ENCODE assay signal across 2 cellular contexts in the genomic region with DNA sequence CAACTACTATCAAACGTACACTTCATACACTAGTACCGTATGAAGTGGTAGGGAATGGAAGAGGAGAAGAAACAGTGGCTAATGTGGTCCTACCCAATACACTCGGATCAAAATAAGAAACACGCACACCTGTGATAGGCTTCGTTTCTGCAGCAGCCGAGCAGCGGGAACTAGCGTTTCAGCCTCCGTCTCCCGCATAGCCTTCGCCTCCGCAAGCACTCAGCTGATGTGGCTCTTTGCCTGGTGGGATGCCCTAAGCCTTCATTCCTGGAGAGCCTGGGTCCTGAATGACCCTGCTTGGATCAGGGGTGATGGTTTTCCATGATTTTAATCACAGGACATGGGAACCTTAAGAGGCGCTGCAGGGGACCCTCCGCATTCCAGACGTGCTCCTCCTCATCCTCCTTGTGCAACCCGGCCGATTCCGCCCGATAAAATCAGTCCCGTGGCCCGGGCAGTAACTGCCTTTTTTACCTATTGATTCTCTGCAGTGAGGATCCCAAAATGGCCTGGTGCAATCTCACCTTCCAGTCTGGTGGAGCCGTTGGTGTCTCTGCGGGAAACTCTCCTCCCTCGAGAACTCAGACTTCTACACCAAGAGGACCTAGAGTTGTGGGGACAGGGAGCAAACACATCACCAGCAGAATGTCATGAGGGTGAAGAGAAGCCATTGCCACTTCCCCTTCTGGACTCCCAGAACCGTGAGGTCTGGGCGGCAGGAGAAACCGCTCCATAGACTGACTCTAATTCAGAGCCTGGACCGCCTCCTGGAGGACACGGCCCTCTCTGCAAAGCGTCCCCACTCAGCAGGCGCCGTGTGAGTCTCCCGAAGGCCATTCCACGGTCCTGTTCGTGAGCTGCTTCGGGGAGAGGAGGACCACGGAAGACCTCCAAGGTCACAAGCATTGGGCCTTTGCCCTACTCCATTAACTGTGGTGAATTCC.
A peak's percentile ranks its signal among the peaks of the same experiment; 100 is the strongest.
TF ChIP-seq lines count a peak whose summit lies in the region.

No MANE protein-coding gene starts in this region.

TF ChIP-seq in WTC11, 78 proteins besides CTCF, POLR2A, EP300 and RAD21:
- TF ChIP-seq CREB1 (CRISPR knock-in tag; IDR thresholded peaks at IDR 0.05) (no peak), ZNF317 (CRISPR knock-in tag; IDR thresholded peaks at IDR 0.05; ENCODE audit: borderline replicate concordance, low read depth) (no peak), FOXP4 (CRISPR knock-in tag; IDR thresholded peaks at IDR 0.05) (no peak), SOX15 (CRISPR knock-in tag; IDR thresholded peaks at IDR 0.05) (no peak), EMX1 (CRISPR knock-in tag; IDR thresholded peaks at IDR 0.05) (no peak), GTF2I (CRISPR knock-in tag; conservative IDR thresholded peaks at IDR 0.05) (no peak), ZNF263 (CRISPR knock-in tag; IDR thresholded peaks at IDR 0.05; ENCODE audit: low read depth) (no peak), RELA (CRISPR knock-in tag; IDR thresholded peaks at IDR 0.05; ENCODE audit: borderline replicate concordance) (no peak), GRHL2 (CRISPR knock-in tag; IDR thresholded peaks at IDR 0.05; ENCODE audit: insufficient replicate concordance, severe bottlenecking) (no peak)
- TF ChIP-seq, protein P1, sequence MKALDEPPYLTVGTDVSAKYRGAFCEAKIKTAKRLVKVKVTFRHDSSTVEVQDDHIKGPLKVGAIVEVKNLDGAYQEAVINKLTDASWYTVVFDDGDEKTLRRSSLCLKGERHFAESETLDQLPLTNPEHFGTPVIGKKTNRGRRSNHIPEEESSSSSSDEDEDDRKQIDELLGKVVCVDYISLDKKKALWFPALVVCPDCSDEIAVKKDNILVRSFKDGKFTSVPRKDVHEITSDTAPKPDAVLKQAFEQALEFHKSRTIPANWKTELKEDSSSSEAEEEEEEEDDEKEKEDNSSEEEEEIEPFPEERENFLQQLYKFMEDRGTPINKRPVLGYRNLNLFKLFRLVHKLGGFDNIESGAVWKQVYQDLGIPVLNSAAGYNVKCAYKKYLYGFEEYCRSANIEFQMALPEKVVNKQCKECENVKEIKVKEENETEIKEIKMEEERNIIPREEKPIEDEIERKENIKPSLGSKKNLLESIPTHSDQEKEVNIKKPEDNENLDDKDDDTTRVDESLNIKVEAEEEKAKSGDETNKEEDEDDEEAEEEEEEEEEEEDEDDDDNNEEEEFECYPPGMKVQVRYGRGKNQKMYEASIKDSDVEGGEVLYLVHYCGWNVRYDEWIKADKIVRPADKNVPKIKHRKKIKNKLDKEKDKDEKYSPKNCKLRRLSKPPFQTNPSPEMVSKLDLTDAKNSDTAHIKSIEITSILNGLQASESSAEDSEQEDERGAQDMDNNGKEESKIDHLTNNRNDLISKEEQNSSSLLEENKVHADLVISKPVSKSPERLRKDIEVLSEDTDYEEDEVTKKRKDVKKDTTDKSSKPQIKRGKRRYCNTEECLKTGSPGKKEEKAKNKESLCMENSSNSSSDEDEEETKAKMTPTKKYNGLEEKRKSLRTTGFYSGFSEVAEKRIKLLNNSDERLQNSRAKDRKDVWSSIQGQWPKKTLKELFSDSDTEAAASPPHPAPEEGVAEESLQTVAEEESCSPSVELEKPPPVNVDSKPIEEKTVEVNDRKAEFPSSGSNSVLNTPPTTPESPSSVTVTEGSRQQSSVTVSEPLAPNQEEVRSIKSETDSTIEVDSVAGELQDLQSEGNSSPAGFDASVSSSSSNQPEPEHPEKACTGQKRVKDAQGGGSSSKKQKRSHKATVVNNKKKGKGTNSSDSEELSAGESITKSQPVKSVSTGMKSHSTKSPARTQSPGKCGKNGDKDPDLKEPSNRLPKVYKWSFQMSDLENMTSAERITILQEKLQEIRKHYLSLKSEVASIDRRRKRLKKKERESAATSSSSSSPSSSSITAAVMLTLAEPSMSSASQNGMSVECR (CRISPR knock-in tag; IDR thresholded peaks at IDR 0.05; ENCODE audit: borderline replicate concordance) = no peak

TF ChIP-seq in HepG2, 621 proteins besides CTCF, POLR2A, EP300 and RAD21:
- no peak for TF ChIP-seq CSRNP1 (CRISPR knock-in tag; IDR thresholded peaks at IDR 0.05)
- peak; percentile 61 for TF ChIP-seq STAG1 (CRISPR knock-in tag; IDR thresholded peaks at IDR 0.05)
- 0 out of 2 replicates have a peak, but pooled peaks have one; percentile 23 for TF ChIP-seq ZBTB33 (CRISPR knock-in tag; IDR thresholded peaks at IDR 0.05)
